In the genomic region with DNA sequence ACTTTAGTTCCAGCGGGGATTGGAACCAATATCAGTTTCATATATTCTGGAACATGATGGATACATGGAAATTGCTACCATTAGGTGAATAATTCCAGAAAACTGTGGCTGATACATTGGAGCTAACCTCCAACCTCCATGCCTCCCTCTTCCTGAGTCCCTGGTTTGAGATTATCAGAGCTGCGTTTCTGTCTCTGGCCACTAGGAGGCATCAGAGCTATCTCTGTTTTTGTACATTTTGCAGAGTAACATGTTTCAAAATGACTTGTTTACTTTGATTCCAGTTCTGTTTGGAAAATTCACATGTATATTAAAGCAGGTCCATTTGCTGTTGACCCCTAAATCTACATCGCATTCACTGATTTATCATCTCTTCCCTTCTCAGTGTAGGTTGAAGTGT, we compare ENCODE assay signal across 9 cellular contexts. TPM values are rescaled to one million over a fixed set of nuclear protein-coding genes. Genes with fewer than 3 reads are reported as not detected.
DNase-seq lines count a peak whose midpoint lies in the region; ATAC-seq and TF ChIP-seq lines count a peak whose summit lies in the region.
"Had no signal": no experiment of that assay in that cellular context is flagged by ENCODE, and none has a peak within 500 bp of the region (broad histone marks: within the 10 kb centered on the region; RNA-seq: fewer than 3 reads in every experiment).

No MANE protein-coding gene starts in this region.

- no peaks in the 10 kb centered on the region for H3K4me1 Mint-ChIP-seq in activated CD4-positive, alpha-beta T cell treated with anti-CD3 and anti-CD28 coated beads, Interleukin-2, amount 10 ng/mL, durations not matched to agents 24 days and 14 days
- H3K4me1 Mint-ChIP-seq: activated naive CD4-positive, alpha-beta T cell treated with anti-CD3 and anti-CD28 coated beads, Interleukin-2, amount 50 U/mL, for 24 hours had no signal

- H3K36me3 ChIP-seq in esophagus muscularis mucosa = no peaks in the 10 kb centered on the region
- no peaks in the 10 kb centered on the region for H3K36me3 ChIP-seq in parathyroid adenoma (ENCODE audit: control insufficient read depth, insufficient read depth, low read length)

- no peak overlapping the region for H3K4me2 ChIP-seq in parathyroid adenoma (ENCODE audit: low read length)

- TF ChIP-seq EP300 in esophagus muscularis mucosa (IDR thresholded peaks at IDR 0.05) = no peak

- H3K4me1 ChIP-seq in esophagus muscularis mucosa (no peaks in the 10 kb centered on the region), parathyroid adenoma (no peaks in the 10 kb centered on the region)

- peak; percentile 7 for DNase-seq in activated gamma-delta T cell treated with Interleukin-2 at 50 U/mL for 16 hours
- no peak for DNase-seq in activated gamma-delta T cell (lab: John Stamatoyannopoulos, UW)
- peak; percentile 4 for DNase-seq in HS-27A (ENCODE audit: low read depth)
- peak; percentile 69 for DNase-seq in activated CD4-positive, alpha-beta T cell treated with anti-CD3 and anti-CD28 coated beads, Interleukin-2, amount 10 ng/mL, durations not matched to agents 24 days and 14 days
- DNase-seq in esophagus muscularis mucosa (ENCODE audit: extremely low spot score) = no peak

- H3K4me3 ChIP-seq in esophagus muscularis mucosa = no peak overlapping the region
- no peak overlapping the region for H3K4me3 ChIP-seq in parathyroid adenoma (ENCODE audit: low read depth, low read length)

- H3K9me3 ChIP-seq in esophagus muscularis mucosa = no peaks in the 10 kb centered on the region
- no peaks in the 10 kb centered on the region for H3K9me3 ChIP-seq in parathyroid adenoma (ENCODE audit: control insufficient read depth, low read length)

- no peak overlapping the region for H3K4me3 Mint-ChIP-seq in activated CD4-positive, alpha-beta T cell treated with anti-CD3 and anti-CD28 coated beads, Interleukin-2, amount 10 ng/mL, durations not matched to agents 24 days and 14 days
- H3K4me3 Mint-ChIP-seq: activated naive CD4-positive, alpha-beta T cell treated with anti-CD3 and anti-CD28 coated beads, Interleukin-2, amount 50 U/mL, for 24 hours had no signal

- no peak for TF ChIP-seq POLR2A in esophagus muscularis mucosa (IDR thresholded peaks at IDR 0.05; ENCODE audit: low read depth)

- no peak overlapping the region for H2AFZ ChIP-seq in parathyroid adenoma

- no peaks in the 10 kb centered on the region for H3K9me3 Mint-ChIP-seq in activated CD4-positive, alpha-beta T cell treated with anti-CD3 and anti-CD28 coated beads, Interleukin-2, amount 10 ng/mL, durations not matched to agents 24 days and 14 days
- H3K9me3 Mint-ChIP-seq: activated naive CD4-positive, alpha-beta T cell treated with anti-CD3 and anti-CD28 coated beads, Interleukin-2, amount 50 U/mL, for 24 hours had no signal

- no peak overlapping the region for H3K27ac Mint-ChIP-seq in activated CD4-positive, alpha-beta T cell treated with anti-CD3 and anti-CD28 coated beads, Interleukin-2, amount 10 ng/mL, durations not matched to agents 24 days and 14 days
- H3K27ac Mint-ChIP-seq: activated naive CD4-positive, alpha-beta T cell treated with anti-CD3 and anti-CD28 coated beads, Interleukin-2, amount 50 U/mL, for 24 hours had no signal

- H3K27me3 Mint-ChIP-seq in activated CD4-positive, alpha-beta T cell treated with anti-CD3 and anti-CD28 coated beads, Interleukin-2, amount 10 ng/mL, durations not matched to agents 24 days and 14 days = no peaks in the 10 kb centered on the region
- H3K27me3 Mint-ChIP-seq: activated naive CD4-positive, alpha-beta T cell treated with anti-CD3 and anti-CD28 coated beads, Interleukin-2, amount 50 U/mL, for 24 hours had no signal

- H3K9ac ChIP-seq in parathyroid adenoma = no peak overlapping the region

- TF ChIP-seq CTCF in esophagus muscularis mucosa (IDR thresholded peaks at IDR 0.05) = peak; percentile 45 to 61 (median 48)
- peak; percentile 46 for TF ChIP-seq CTCF in parathyroid adenoma (IDR thresholded peaks at IDR 0.05)

- no peaks in the 10 kb centered on the region for H3K36me3 Mint-ChIP-seq in activated CD4-positive, alpha-beta T cell treated with anti-CD3 and anti-CD28 coated beads, Interleukin-2, amount 10 ng/mL, durations not matched to agents 24 days and 14 days (ENCODE audit: low read depth)
- H3K36me3 Mint-ChIP-seq: activated naive CD4-positive, alpha-beta T cell treated with anti-CD3 and anti-CD28 coated beads, Interleukin-2, amount 50 U/mL, for 24 hours had no signal

- intact Hi-C loops in activated CD4-positive, alpha-beta T cell treated with anti-CD3 and anti-CD28 coated beads, Interleukin-2, amount 10 ng/mL, durations not matched to agents 24 days and 14 days (cut with micrococcal nuclease) = loop anchor here (1.0 kb wide), 1 partner anchor 17 kb away; no protein-coding TSS in a partner anchor
- intact Hi-C loops in esophagus muscularis mucosa (cut with DNase I) = no loop called here

- no peak for ATAC-seq in activated CD4-positive, CD25-positive, alpha-beta regulatory T cell treated with anti-CD3 and anti-CD28 coated beads, Interleukin-2, amount 50 U/mL, for 24 hours
- no peak for ATAC-seq in HG03460 (IDR thresholded peaks at IDR 0.05; ENCODE audit: unreplicated experiment)

- 24% methylated on average over 3 of the region's 3 CpGs for WGBS in esophagus muscularis mucosa

- H3K27ac ChIP-seq in esophagus muscularis mucosa (replicated peaks in 1 of 4) (no peak overlapping the region), parathyroid adenoma (no peak overlapping the region)

- H3K79me2 ChIP-seq in parathyroid adenoma = no peaks in the 10 kb centered on the region

- H3K27me3 ChIP-seq in esophagus muscularis mucosa = no peaks in the 10 kb centered on the region
- H3K27me3 ChIP-seq in parathyroid adenoma (ENCODE audit: control insufficient read depth, insufficient read depth, low read length) = no peaks in the 10 kb centered on the region

RNA-seq across cellular contexts. Expression of a gene that starts 2.4 kb away (rescaled TPM):
- 0.26 and 0.68 TPM in 2 replicates for total RNA-seq in activated CD4-positive, alpha-beta T cell treated with anti-CD3 and anti-CD28 coated beads, Interleukin-2, amount 10 ng/mL, durations not matched to agents 24 days and 14 days
- under 1 TPM; 0.52 to 0.99 (median 0.73) TPM for total RNA-seq in esophagus muscularis mucosa

Comparison
In these comparisons a context has a peak if more than half of its experiments do, and no peak if none do; other contexts are left out.
1. DNase-seq: peak in activated gamma-delta T cell treated with Interleukin-2 at 50 U/mL for 16 hours (single experiment), HS-27A (single experiment) and activated CD4-positive, alpha-beta T cell treated with anti-CD3 and anti-CD28 coated beads, Interleukin-2, amount 10 ng/mL, durations not matched to agents 24 days and 14 days (single experiment); none in activated gamma-delta T cell (single experiment) and esophagus muscularis mucosa (single experiment).